8 cellular contexts compared by ENCODE assay signal in the genomic region with DNA sequence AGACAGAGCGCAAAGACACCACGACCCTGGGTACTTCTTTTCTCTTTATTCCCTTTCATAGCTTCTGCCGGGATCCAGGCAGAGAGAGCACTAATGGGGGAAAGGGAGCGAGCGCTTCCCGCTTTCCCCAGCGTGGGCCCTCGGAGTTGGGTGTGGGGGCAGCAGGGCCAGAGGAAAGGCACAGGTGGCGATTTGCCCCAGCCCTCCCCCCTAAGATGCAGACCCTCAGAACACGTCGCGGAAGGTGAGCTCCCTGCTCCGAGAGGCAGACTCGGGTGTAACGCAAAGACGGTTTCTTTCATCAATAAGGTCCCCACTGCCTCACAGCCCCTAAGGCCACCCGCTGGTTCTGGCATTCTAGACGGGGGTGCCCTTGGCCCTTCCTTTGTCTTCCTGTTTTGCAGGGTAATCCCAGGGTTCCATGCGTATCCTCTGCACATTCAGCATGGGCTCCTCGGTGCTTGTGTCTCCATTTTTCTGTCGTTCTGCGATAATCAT. TPM values are rescaled to one million over a fixed set of nuclear protein-coding genes. Genes with fewer than 3 reads are reported as not detected.
DNase-seq lines count a peak whose midpoint lies in the region; ATAC-seq and TF ChIP-seq lines count a peak whose summit lies in the region.

No MANE protein-coding gene starts in this region.

- H3K4me3 Mint-ChIP-seq in CD14-positive monocyte (peak overlapping the region; percentile 90 to 94), nephron (peak overlapping the region; percentile 96 to 97 (median 97))

- ATAC-seq in HG02798 (IDR thresholded peaks at IDR 0.05; ENCODE audit: poor library complexity, unreplicated experiment): no peak

- H3K4me1 Mint-ChIP-seq in CD14-positive monocyte: peaks cover 28% of the 10 kb centered on the region
- H3K4me1 Mint-ChIP-seq in nephron: peaks cover 8% of the 10 kb centered on the region

- intact Hi-C loops in CD14-positive monocyte (cut with micrococcal nuclease): loop anchor here (5.0 to 10.0 kb wide), 4 partner anchors 67 to 350 kb away; a partner anchor contains a TSS
- intact Hi-C loops in colonic mucosa (cut with DNase I): loop anchor here (5.0 kb wide), 1 partner anchor 160 kb away; a partner anchor contains a TSS

- peaks cover 0 to 1% (median 0%) of the 10 kb centered on the region in 3 donors for H3K27me3 Mint-ChIP-seq in CD14-positive monocyte (ENCODE audit: low read depth in 3 of 3)
- H3K27me3 Mint-ChIP-seq in nephron (ENCODE audit: low read depth): no peaks in the 10 kb centered on the region

- H3K36me3 Mint-ChIP-seq in CD14-positive monocyte (peaks cover 20 to 44% of the 10 kb centered on the region in 2 donors), nephron (ENCODE audit: low read depth) (peaks cover 3% of the 10 kb centered on the region)

- H3K27ac ChIP-seq in colonic mucosa: peak overlapping the region; percentile 98

- peak overlapping the region; percentile 80 to 95 for H3K9ac ChIP-seq in colonic mucosa (ENCODE audit: low read depth in 2 of 2, low read length in 2 of 2)

- TF ChIP-seq CTCF in CD14-positive monocyte (IDR thresholded peaks at IDR 0.05) (no peak), LNCaP clone FGC (IDR thresholded peaks at IDR 0.05; ENCODE audit: control insufficient read depth, extremely low read depth, insufficient read depth) (no peak), colonic mucosa (IDR thresholded peaks at IDR 0.05) (no peak), nephron (IDR thresholded peaks at IDR 0.05; ENCODE audit: unreplicated experiment in 3 of 3) (no peak)

- peaks cover 11% of the 10 kb centered on the region for H3K4me1 ChIP-seq in colonic mucosa

- H3K27me3 ChIP-seq in colonic mucosa: no peaks in the 10 kb centered on the region

- H3K9me3 Mint-ChIP-seq in CD14-positive monocyte: peaks cover 0 to 2% (median 0%) of the 10 kb centered on the region in 7 donors
- H3K9me3 Mint-ChIP-seq in nephron: no peaks in the 10 kb centered on the region

- H3K27ac Mint-ChIP-seq in CD14-positive monocyte (peak overlapping the region; percentile 58 to 89 (median 84)), nephron (peak overlapping the region; percentile 67 to 86 (median 78))

- no peak for DNase-seq in CD14-positive monocyte (ENCODE audit: low spot score)
- DNase-seq in LNCaP clone FGC (ENCODE audit: low read depth): no peak
- DNase-seq in colonic mucosa: no peak
- no peak for DNase-seq in central memory CD4-positive, alpha-beta T cell
- DNase-seq in kidney glomerular epithelial cell (lab: John Stamatoyannopoulos, UW): no peak
- DNase-seq in stimulated activated naive CD4-positive, alpha-beta T cell treated with Interleukin-2 at 50 U/mL for 16 hours (lab: John Stamatoyannopoulos, UW): no peak

- no peaks in the 10 kb centered on the region for H3K36me3 ChIP-seq in colonic mucosa

- no peaks in the 10 kb centered on the region for H3K9me3 ChIP-seq in colonic mucosa

- H3K4me3 ChIP-seq in LNCaP clone FGC (ENCODE audit: low read depth, low read length) (peak overlapping the region; percentile 94), colonic mucosa (peak overlapping the region; percentile 96)

RNA-seq across cellular contexts. Expression of a gene that starts 0.6 kb away (rescaled TPM):
- 10 to 100 TPM; 57.7 to 80.2 TPM for polyA plus RNA-seq in CD14-positive monocyte
- total RNA-seq in colonic mucosa: 10 to 100 TPM; 61.3 to 79.7 TPM

RNA-seq across cellular contexts. Expression of a gene that starts 0.7 kb away (rescaled TPM):
- polyA plus RNA-seq in CD14-positive monocyte: under 1 TPM; 0.26 to 0.48 TPM
- 10 to 100 TPM; 16.7 to 30.6 TPM for total RNA-seq in colonic mucosa

RNA-seq across cellular contexts. Expression of a gene that starts 1.0 kb away (rescaled TPM):
- polyA plus RNA-seq in CD14-positive monocyte: 100 to 1,000 TPM; 109 to 137 TPM
- total RNA-seq in colonic mucosa: 100 to 1,000 TPM; 106 to 227 TPM

RNA-seq across cellular contexts. Expression of a gene that starts 10.5 kb away (rescaled TPM):
- polyA plus RNA-seq in CD14-positive monocyte: 10 to 100 TPM; 36.8 to 40.2 TPM
- 10 to 100 TPM; 32.7 to 35.9 TPM for total RNA-seq in colonic mucosa

RNA-seq across cellular contexts. Expression of a gene that starts 10.8 kb away (rescaled TPM):
- polyA plus RNA-seq in CD14-positive monocyte: 10 to 100 TPM; 57.9 to 69.5 TPM
- total RNA-seq in colonic mucosa: 10 to 100 TPM; 30.0 to 72.8 TPM
